Comparison of ENCODE assay signal across 8 cellular contexts in genomic region chr22:31211862-31212730, GRCh38. TPM values are rescaled to one million over a fixed set of nuclear protein-coding genes. Genes with fewer than 3 reads are reported as not detected.
DNase-seq lines count a peak whose midpoint lies in the region; FAIRE-seq and TF ChIP-seq lines count a peak whose summit lies in the region.

Gene LIMK2 (plus strand): TSS chr22:31212298. CDS start chr22:31212409, 111 bp downstream.

- H2BK120ac ChIP-seq in neuronal stem cell (ENCODE audit: low read depth, low read length) = no peak within 1 kb of the TSS

- H3K23ac ChIP-seq in neuronal stem cell (ENCODE audit: low read depth, low read length, poor library complexity) = peak within 1 kb of the TSS; percentile 86

- H3K4me3 ChIP-seq in GM06990 (replicated peaks; ENCODE audit: low read depth, low read length) (peak within 1 kb of the TSS; percentile 80), HFF-Myc (replicated peaks; ENCODE audit: low read depth, low read length) (peak within 1 kb of the TSS; percentile 93), neuronal stem cell (ENCODE audit: low read length in 2 of 2) (peak within 1 kb of the TSS; percentile 75 to 98)

- H3K4me1 ChIP-seq in neuronal stem cell (ENCODE audit: control insufficient read depth in 2 of 2, insufficient read depth in 1 of 2, low read depth in 1 of 2, low read length in 2 of 2) = peaks cover 6 to 8% of the 10 kb centered on the region in 2 donors

- H3K36me3 ChIP-seq in GM06990 (ENCODE audit: control insufficient read depth, insufficient read depth, low read length) = no peaks in the 10 kb centered on the region
- peaks cover 0 to 12% of the 10 kb centered on the region in 2 donors for H3K36me3 ChIP-seq in neuronal stem cell (replicated peaks in 1 of 2; ENCODE audit: control insufficient read depth in 2 of 2, insufficient read depth in 2 of 2, low read length in 2 of 2)

- H3K4ac ChIP-seq in neuronal stem cell (ENCODE audit: low read length) = no peak within 1 kb of the TSS

- H3K79me1 ChIP-seq in neuronal stem cell (ENCODE audit: low read depth, low read length) = peaks cover 5% of the 10 kb centered on the region

- no peak for FAIRE-seq in frontal cortex (lab: Jason Lieb, UNC)

- H2BK12ac ChIP-seq in neuronal stem cell (ENCODE audit: low read length) = no peak within 1 kb of the TSS

- peak within 1 kb of the TSS; percentile 69 for H2BK15ac ChIP-seq in neuronal stem cell (ENCODE audit: low read length)

- H4K8ac ChIP-seq in neuronal stem cell (ENCODE audit: low read depth, low read length) = no peak within 1 kb of the TSS

- no peaks in the 10 kb centered on the region for H3K9me3 ChIP-seq in neuronal stem cell (replicated peaks in 1 of 2; ENCODE audit: control insufficient read depth in 2 of 2, insufficient read depth in 1 of 2, low read depth in 1 of 2, low read length in 2 of 2)

- no peak within 1 kb of the TSS for H3K27ac ChIP-seq in neuronal stem cell (replicated peaks; ENCODE audit: low read length)

- DNase-seq in GM06990 (ENCODE audit: extremely low read depth, insufficient read length) (peak; percentile 95), HFF-Myc (ENCODE audit: extremely low read depth, low read depth) (peak; percentile 43), NAMALWA (ENCODE audit: low spot score) (peak; percentile 94), SK-MEL-5 (ENCODE audit: low read depth, low spot score) (peak; percentile 89), frontal cortex (ENCODE audit: low spot score in 2 of 2) (peak; percentile 83 to 93), neuronal stem cell (ENCODE audit: low spot score) (peak; percentile 85)
- peak; percentile 98 for DNase-seq in activated naive CD4-positive, alpha-beta T cell treated with Interleukin-2 at 50 U/mL for 16 hours

- peak within 1 kb of the TSS; percentile 82 for H3K9ac ChIP-seq in neuronal stem cell (ENCODE audit: low read depth, low read length, poor library complexity)

- no CpG with 5 or more reads among the region's 64 CpGs for WGBS in neuronal stem cell (ENCODE audit: extremely low coverage in 2 of 2, insufficient read length in 2 of 2, insufficient replicate concordance in 1 of 2), 2 donors

- no peaks in the 10 kb centered on the region for H3K27me3 ChIP-seq in GM06990 (replicated peaks; ENCODE audit: control insufficient read depth, insufficient read depth, low read length)
- no peaks in the 10 kb centered on the region for H3K27me3 ChIP-seq in neuronal stem cell (ENCODE audit: control insufficient read depth in 3 of 3, insufficient read depth in 3 of 3, low read depth in 1 of 3, low read length in 3 of 3)

- peak within 1 kb of the TSS; percentile 96 for H3K18ac ChIP-seq in neuronal stem cell (ENCODE audit: low read length)

- in situ Hi-C loops in SK-MEL-5 (cut with HindIII; ENCODE audit: low pct_unique_long_range_greater_than_20kb, low sequenced_read_pairs) = no loop called here

- TF ChIP-seq CTCF in GM06990 (IDR thresholded peaks at IDR 0.05; ENCODE audit: insufficient read depth, low read length, poor library complexity, severe bottlenecking) = peak; percentile 82
- peak; percentile 78 for TF ChIP-seq CTCF in HFF-Myc (IDR thresholded peaks at IDR 0.05; ENCODE audit: low read depth, low read length, missing control alignments)
- no peak for TF ChIP-seq CTCF in subcutaneous adipose tissue (IDR thresholded peaks at IDR 0.05; ENCODE audit: low read depth)

- peak within 1 kb of the TSS; percentile 73 for H2AK5ac ChIP-seq in neuronal stem cell (ENCODE audit: low read depth, low read length)

- peak within 1 kb of the TSS; percentile 72 for H3K4me2 ChIP-seq in neuronal stem cell (ENCODE audit: insufficient read depth, low read length, poor library complexity, severe bottlenecking)

- H3K14ac ChIP-seq in neuronal stem cell (ENCODE audit: low read length) = peak within 1 kb of the TSS; percentile 87

- H4K91ac ChIP-seq in neuronal stem cell (ENCODE audit: low read depth, low read length, poor library complexity) = no peak within 1 kb of the TSS

- peak within 1 kb of the TSS; percentile 90 for H2AFZ ChIP-seq in neuronal stem cell (ENCODE audit: low read length)

- peak within 1 kb of the TSS; percentile 91 for H2BK5ac ChIP-seq in neuronal stem cell (ENCODE audit: low read length)

RNA-seq across cellular contexts. Expression of gene LIMK2, which starts in this region (rescaled TPM):
- total RNA-seq in SK-MEL-5 (2014; rRNA removed; shearing (Covaris generic)) = 36.6 and 43.9 TPM in 2 replicates
- 29.2 and 42.2 TPM in 2 replicates for polyA plus RNA-seq in SK-MEL-5 (2015; cell fraction: cytosol; rRNA removed)
- 60.3 and 66.3 TPM in 2 replicates for polyA plus RNA-seq in SK-MEL-5 (2015; cell fraction: nucleus; rRNA removed)
- total RNA-seq in frontal cortex (13.9 TPM), subcutaneous adipose tissue (10 to 100 TPM; 15.4 to 26.4 (median 22.6) TPM)
- 27.2 TPM for polyA plus RNA-seq in neuronal stem cell (2013, experiment 1 of 2)
- 24.6 TPM for polyA plus RNA-seq in neuronal stem cell (2013, experiment 2 of 2)

Comparison
In these comparisons a context has a peak if more than half of its experiments do, and no peak if none do; other contexts are left out.
1. DNase-seq: peak in every context shown above with its lines; median percentile 98 in activated naive CD4-positive, alpha-beta T cell treated with Interleukin-2 at 50 U/mL for 16 hours; 95 in GM06990; 94 in NAMALWA; 89 in SK-MEL-5; 88 in frontal cortex; 85 in neuronal stem cell; 43 in HFF-Myc.